34 cellular contexts compared by ENCODE assay signal in the genomic region with DNA sequence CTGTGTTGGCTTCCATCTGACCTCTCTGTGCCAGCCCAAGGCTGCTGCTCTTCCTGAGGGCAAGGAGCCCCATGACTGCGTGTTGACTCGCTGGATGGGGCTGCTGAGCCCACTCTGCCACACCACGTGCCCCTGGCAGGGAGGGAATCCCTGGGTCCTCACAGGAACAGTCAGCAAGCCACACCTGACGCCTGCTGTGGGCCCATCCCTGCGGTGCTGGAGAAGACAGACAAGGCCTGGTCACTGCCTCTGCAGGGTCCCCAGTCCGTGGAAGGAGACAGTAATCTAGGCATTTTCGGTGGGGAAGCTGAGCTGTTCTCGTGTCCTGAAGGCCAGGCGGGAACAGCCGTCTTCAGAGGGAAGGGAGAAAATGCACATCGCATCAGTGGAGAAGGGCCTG.
"Had no signal": no experiment of that assay in that cellular context is flagged by ENCODE, and none has a peak within 500 bp of the region (broad histone marks: within the 10 kb centered on the region; RNA-seq: fewer than 3 reads in every experiment).

No MANE protein-coding gene starts in this region.

- H3K4me1 Mint-ChIP-seq: nephron had no signal

- FAIRE-seq: colon, endometrium had no signal

- H3K27ac Mint-ChIP-seq: activated CD4-positive, alpha-beta T cell treated with anti-CD3 and anti-CD28 coated beads, Interleukin-2, amount 10 ng/mL, durations not matched to agents 24 days and 14 days; activated CD8-positive, alpha-beta T cell treated with anti-CD3 and anti-CD28 coated beads for 36 hours; activated naive CD4-positive, alpha-beta T cell treated with anti-CD3 and anti-CD28 coated beads, Interleukin-2, amount 50 U/mL, for 24 hours; activated naive CD8-positive, alpha-beta T cell treated with anti-CD3 and anti-CD28 coated beads, Interleukin-2, amount 50 U/mL, for 24 hours; activated T-helper 2 cell treated with anti-CD3 and anti-CD28 coated beads, Interferon-gamma antibody, Interleukin-2, Interleukin-4, amounts not matched to agents 10 μg/mL and 5 μg/mL and 100 μg/mL, durations not matched to agents 14 hours and 24 hours and 36 hours; nephron; T-helper 1 cell treated with Interleukin-12 subunit alpha and Interleukin-12 subunit beta and Interleukin-4 antibody, amounts not matched to agents 30 μg/mL and 1 μg/mL, for 36 hours; type B pancreatic cell had no signal

- H3K79me2 ChIP-seq: parathyroid adenoma had no signal

- H3K4me3 ChIP-seq: breast epithelium, esophagus squamous epithelium, heart right ventricle, lung, mucosa of descending colon, vagina had no signal

- H3K9me3 Mint-ChIP-seq: activated CD4-positive, alpha-beta T cell treated with anti-CD3 and anti-CD28 coated beads, Interleukin-2, amount 10 ng/mL, durations not matched to agents 24 days and 14 days; activated naive CD4-positive, alpha-beta T cell treated with anti-CD3 and anti-CD28 coated beads, Interleukin-2, amount 50 U/mL, for 24 hours; activated naive CD8-positive, alpha-beta T cell treated with anti-CD3 and anti-CD28 coated beads, Interleukin-2, amount 50 U/mL, for 24 hours; activated T-helper 2 cell treated with anti-CD3 and anti-CD28 coated beads, Interferon-gamma antibody, Interleukin-2, Interleukin-4, amounts not matched to agents 10 μg/mL and 5 μg/mL and 100 μg/mL, durations not matched to agents 14 hours and 24 hours and 36 hours; central memory CD8-positive, alpha-beta T cell; nephron; T-helper 1 cell treated with Interleukin-12 subunit alpha and Interleukin-12 subunit beta and Interleukin-4 antibody, amounts not matched to agents 30 μg/mL and 1 μg/mL, for 36 hours; type B pancreatic cell had no signal

- H3K4me1 ChIP-seq: breast epithelium, parathyroid adenoma, vagina had no signal

- H2AFZ ChIP-seq: parathyroid adenoma had no signal

- ATAC-seq: activated CD8-positive, alpha-beta T cell treated with anti-CD3 and anti-CD28 coated beads for 36 hours; activated naive CD8-positive, alpha-beta T cell treated with anti-CD3 and anti-CD28 coated beads, Interleukin-2, amount 50 U/mL, for 24 hours; heart right ventricle; left lobe of liver; mucosa of descending colon; right cardiac atrium had no signal

- DNase-seq: activated CD4-positive, alpha-beta T cell treated with anti-CD3 and anti-CD28 coated beads, Interleukin-2, amount 10 ng/mL, durations not matched to agents 24 days and 14 days; activated CD4-positive, CD25-positive, alpha-beta regulatory T cell treated with anti-CD3 and anti-CD28 coated beads, Interleukin-2, amount 50 U/mL, for 72 hours; activated CD8-positive, alpha-beta T cell treated with anti-CD3 and anti-CD28 coated beads for 36 hours; activated naive CD8-positive, alpha-beta T cell treated with anti-CD3 and anti-CD28 coated beads, Interleukin-2, amount 50 U/mL, for 24 hours; activated T-cell treated with anti-CD3 and anti-CD28 coated beads, Interleukin-2, amount 50 U/mL, for 48 hours; amygdala; dermis blood vessel endothelial cell; effector CD8-positive, alpha-beta T cell; esophagus squamous epithelium; foreskin melanocyte; kidney glomerular epithelial cell; nucleus accumbens; right cardiac atrium; stimulated activated CD4-positive, alpha-beta T cell treated with anti-CD3 and anti-CD28 coated beads, Interleukin-2, amount 100 ng/mL, for 48 hours; stimulated activated naive CD4-positive, alpha-beta T cell treated with Interleukin-2 at 50 U/mL for 16 hours; SW 1271; T1000; WERI-Rb-1 had no signal

- H3K4me3 Mint-ChIP-seq: activated CD4-positive, alpha-beta T cell treated with anti-CD3 and anti-CD28 coated beads, Interleukin-2, amount 10 ng/mL, durations not matched to agents 24 days and 14 days; activated CD8-positive, alpha-beta T cell treated with anti-CD3 and anti-CD28 coated beads for 36 hours; activated naive CD4-positive, alpha-beta T cell treated with anti-CD3 and anti-CD28 coated beads, Interleukin-2, amount 50 U/mL, for 24 hours; activated naive CD8-positive, alpha-beta T cell treated with anti-CD3 and anti-CD28 coated beads, Interleukin-2, amount 50 U/mL, for 24 hours; central memory CD8-positive, alpha-beta T cell; nephron; T-helper 1 cell treated with Interleukin-12 subunit alpha and Interleukin-12 subunit beta and Interleukin-4 antibody, amounts not matched to agents 30 μg/mL and 1 μg/mL, for 36 hours; type B pancreatic cell had no signal

- H3K9ac ChIP-seq: parathyroid adenoma had no signal

- H3K27me3 ChIP-seq: breast epithelium, esophagus squamous epithelium, heart right ventricle, vagina had no signal

- H3K27me3 Mint-ChIP-seq: activated CD4-positive, alpha-beta T cell treated with anti-CD3 and anti-CD28 coated beads, Interleukin-2, amount 10 ng/mL, durations not matched to agents 24 days and 14 days; activated CD8-positive, alpha-beta T cell treated with anti-CD3 and anti-CD28 coated beads for 36 hours; activated naive CD4-positive, alpha-beta T cell treated with anti-CD3 and anti-CD28 coated beads, Interleukin-2, amount 50 U/mL, for 24 hours; activated naive CD8-positive, alpha-beta T cell treated with anti-CD3 and anti-CD28 coated beads, Interleukin-2, amount 50 U/mL, for 24 hours; central memory CD8-positive, alpha-beta T cell; type B pancreatic cell had no signal

- H3K27ac ChIP-seq: breast epithelium, epithelial cell of prostate, esophagus squamous epithelium, heart right ventricle, parathyroid adenoma, vagina, WERI-Rb-1 had no signal

- H3K36me3 Mint-ChIP-seq: activated naive CD4-positive, alpha-beta T cell treated with anti-CD3 and anti-CD28 coated beads, Interleukin-2, amount 50 U/mL, for 24 hours had no signal

- H3K36me3 ChIP-seq: vagina had no signal

- H3K9me3 ChIP-seq: breast epithelium, esophagus squamous epithelium, heart right ventricle, mucosa of descending colon, vagina had no signal
